13 cellular contexts compared by ENCODE assay signal in genomic region chr3:100060685-100061484, GRCh38. TPM values are rescaled to one million over a fixed set of nuclear protein-coding genes. Genes with fewer than 3 reads are reported as not detected.
DNase-seq lines count a peak whose midpoint lies in the region; ATAC-seq lines count a peak whose summit lies in the region.
"Had no signal": no experiment of that assay in that cellular context is flagged by ENCODE, and none has a peak within 500 bp of the region (broad histone marks: within the 10 kb centered on the region; RNA-seq: fewer than 3 reads in every experiment).

No MANE protein-coding gene starts in this region.

- ATAC-seq in GM19043 (IDR thresholded peaks at IDR 0.05; ENCODE audit: low read depth, unreplicated experiment), result peak; percentile 64
- ATAC-seq in activated CD8-positive, alpha-beta T cell treated with anti-CD3 and anti-CD28 coated beads, Interleukin-2, amount 10 ng/mL, durations not matched to agents 7 days and 5 days, result peak; percentile 75
- no peak for ATAC-seq in GM21447 (IDR thresholded peaks at IDR 0.05; ENCODE audit: unreplicated experiment)

- POLR2A ChIA-PET in activated CD8-positive, alpha-beta T cell treated with anti-CD3 and anti-CD28 coated beads, Interleukin-2, amount 10 ng/mL, durations not matched to agents 7 days and 5 days (lab: Charles Lee), result no interaction called here

- CTCF ChIA-PET in activated CD8-positive, alpha-beta T cell treated with anti-CD3 and anti-CD28 coated beads, Interleukin-2, amount 10 ng/mL, durations not matched to agents 7 days and 5 days (lab: Charles Lee), result interaction anchor here (1.1 kb wide), 2 partner anchors 218 to 229 kb away, joined by 3 to 5 read pairs; no protein-coding TSS in a partner anchor

- DNase-seq in CD1c-positive myeloid dendritic cell (ENCODE audit: extremely low spot score), result peak; percentile 27
- peak in 61 of 76 experiments; percentile 2 to 69 (median 32) for DNase-seq in HUDEP-2 (lab: John Stamatoyannopoulos, UW; ENCODE audit: unreplicated experiment in 76 of 76)
- DNase-seq in activated CD8-positive, alpha-beta T cell treated with anti-CD3 and anti-CD28 coated beads, Interleukin-2, amount 10 ng/mL, durations not matched to agents 7 days and 5 days, result peak; percentile 70
- DNase-seq in GM03348 (ENCODE audit: low spot score), result no peak
- DNase-seq in activated CD4-positive, alpha-beta T cell treated with anti-CD3 and anti-CD28 coated beads for 4 hours, result no peak
- no peak for DNase-seq in activated CD8-positive, alpha-beta memory T cell treated with anti-CD3 and anti-CD28 coated beads, Interleukin-2, amount 50 U/mL, for 48 hours
- DNase-seq: activated CD4-positive, CD25-positive, alpha-beta regulatory T cell; MM.1S; NCI-H446; retina; stimulated activated CD4-positive, alpha-beta T cell treated with anti-CD3 and anti-CD28 coated beads, Interleukin-4, amount 100 ng/mL, for 24 hours had no signal

- peak overlapping the region; percentile 76 for H3K27ac Mint-ChIP-seq in activated CD8-positive, alpha-beta T cell treated with anti-CD3 and anti-CD28 coated beads, Interleukin-2, amount 10 ng/mL, durations not matched to agents 7 days and 5 days

- H3K36me3 Mint-ChIP-seq in activated CD8-positive, alpha-beta T cell treated with anti-CD3 and anti-CD28 coated beads, Interleukin-2, amount 10 ng/mL, durations not matched to agents 7 days and 5 days (ENCODE audit: low read depth), result peaks cover 3% of the 10 kb centered on the region

- H3K4me1 Mint-ChIP-seq in activated CD8-positive, alpha-beta T cell treated with anti-CD3 and anti-CD28 coated beads, Interleukin-2, amount 10 ng/mL, durations not matched to agents 7 days and 5 days (ENCODE audit: low read depth), result peaks cover 28% of the 10 kb centered on the region

- no peak overlapping the region for H3K4me3 Mint-ChIP-seq in activated CD8-positive, alpha-beta T cell treated with anti-CD3 and anti-CD28 coated beads, Interleukin-2, amount 10 ng/mL, durations not matched to agents 7 days and 5 days

- no peaks in the 10 kb centered on the region for H3K27me3 Mint-ChIP-seq in activated CD8-positive, alpha-beta T cell treated with anti-CD3 and anti-CD28 coated beads, Interleukin-2, amount 10 ng/mL, durations not matched to agents 7 days and 5 days (ENCODE audit: low read depth)

- no peaks in the 10 kb centered on the region for H3K9me3 Mint-ChIP-seq in activated CD8-positive, alpha-beta T cell treated with anti-CD3 and anti-CD28 coated beads, Interleukin-2, amount 10 ng/mL, durations not matched to agents 7 days and 5 days (ENCODE audit: insufficient read depth)

RNA-seq across cellular contexts. Expression of gene FILIP1L, which starts 53.4 kb away (rescaled TPM):
- 1 to 10 TPM; 1.5 to 1.7 TPM for total RNA-seq in activated CD8-positive, alpha-beta T cell treated with anti-CD3 and anti-CD28 coated beads, Interleukin-2, amount 10 ng/mL, durations not matched to agents 7 days and 5 days

Comparison
In these comparisons a context has a peak if more than half of its experiments do, and no peak if none do; other contexts are left out.
1. DNase-seq: peak in CD1c-positive myeloid dendritic cell (single experiment), HUDEP-2 (61 of 76) and activated CD8-positive, alpha-beta T cell treated with anti-CD3 and anti-CD28 coated beads, Interleukin-2, amount 10 ng/mL, durations not matched to agents 7 days and 5 days (single experiment); none in GM03348 (single experiment), activated CD4-positive, alpha-beta T cell treated with anti-CD3 and anti-CD28 coated beads for 4 hours (0 of 2) and activated CD8-positive, alpha-beta memory T cell treated with anti-CD3 and anti-CD28 coated beads, Interleukin-2, amount 50 U/mL, for 48 hours (single experiment).